ENCODE assay signal across 1 cellular context in the genomic region with DNA sequence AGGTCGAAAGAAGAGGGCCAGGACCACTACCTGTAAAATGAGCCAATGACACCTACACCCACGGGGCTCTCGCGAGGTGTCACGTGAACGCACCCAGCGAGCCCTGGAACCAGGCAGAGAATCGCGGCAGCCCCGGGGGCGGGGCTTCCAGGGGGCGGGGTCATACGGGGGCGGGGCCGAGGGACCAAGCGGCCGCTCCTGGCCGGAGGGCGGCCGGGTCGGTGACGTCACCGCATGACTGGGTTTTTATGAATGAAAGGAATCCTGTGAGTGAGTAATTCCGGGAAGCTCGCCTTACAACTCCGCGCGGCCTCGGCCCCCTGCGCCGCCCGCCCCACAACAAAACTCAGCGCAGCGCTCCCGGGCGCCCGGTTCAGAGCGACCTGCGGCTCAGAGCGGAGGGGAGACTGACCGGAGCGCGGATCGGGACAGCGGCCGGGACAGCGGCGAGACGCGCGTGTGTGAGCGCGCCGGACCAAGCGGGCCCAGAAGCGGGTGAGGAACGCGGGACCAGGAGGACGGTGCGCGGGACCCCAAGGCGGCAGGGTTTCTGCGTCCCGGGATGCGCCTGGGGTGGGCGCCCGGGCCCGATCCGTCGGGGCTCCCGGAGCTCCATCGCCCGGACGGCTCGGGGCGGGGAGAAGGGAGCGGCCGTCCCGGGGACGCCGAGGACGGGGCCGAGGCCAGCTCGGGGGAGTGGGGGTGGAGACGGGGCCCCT.
TF ChIP-seq lines count a peak whose summit lies in the region.

A gene (plus strand): TSS at position 277 of the 719 bp plus-strand sequence. CDS start 11,860 bp downstream, outside the sequence.

TF ChIP-seq in K562, 482 proteins besides CTCF, POLR2A, EP300 and RAD21 (continued from another document and continues in another):
- TF ChIP-seq, protein P1, sequence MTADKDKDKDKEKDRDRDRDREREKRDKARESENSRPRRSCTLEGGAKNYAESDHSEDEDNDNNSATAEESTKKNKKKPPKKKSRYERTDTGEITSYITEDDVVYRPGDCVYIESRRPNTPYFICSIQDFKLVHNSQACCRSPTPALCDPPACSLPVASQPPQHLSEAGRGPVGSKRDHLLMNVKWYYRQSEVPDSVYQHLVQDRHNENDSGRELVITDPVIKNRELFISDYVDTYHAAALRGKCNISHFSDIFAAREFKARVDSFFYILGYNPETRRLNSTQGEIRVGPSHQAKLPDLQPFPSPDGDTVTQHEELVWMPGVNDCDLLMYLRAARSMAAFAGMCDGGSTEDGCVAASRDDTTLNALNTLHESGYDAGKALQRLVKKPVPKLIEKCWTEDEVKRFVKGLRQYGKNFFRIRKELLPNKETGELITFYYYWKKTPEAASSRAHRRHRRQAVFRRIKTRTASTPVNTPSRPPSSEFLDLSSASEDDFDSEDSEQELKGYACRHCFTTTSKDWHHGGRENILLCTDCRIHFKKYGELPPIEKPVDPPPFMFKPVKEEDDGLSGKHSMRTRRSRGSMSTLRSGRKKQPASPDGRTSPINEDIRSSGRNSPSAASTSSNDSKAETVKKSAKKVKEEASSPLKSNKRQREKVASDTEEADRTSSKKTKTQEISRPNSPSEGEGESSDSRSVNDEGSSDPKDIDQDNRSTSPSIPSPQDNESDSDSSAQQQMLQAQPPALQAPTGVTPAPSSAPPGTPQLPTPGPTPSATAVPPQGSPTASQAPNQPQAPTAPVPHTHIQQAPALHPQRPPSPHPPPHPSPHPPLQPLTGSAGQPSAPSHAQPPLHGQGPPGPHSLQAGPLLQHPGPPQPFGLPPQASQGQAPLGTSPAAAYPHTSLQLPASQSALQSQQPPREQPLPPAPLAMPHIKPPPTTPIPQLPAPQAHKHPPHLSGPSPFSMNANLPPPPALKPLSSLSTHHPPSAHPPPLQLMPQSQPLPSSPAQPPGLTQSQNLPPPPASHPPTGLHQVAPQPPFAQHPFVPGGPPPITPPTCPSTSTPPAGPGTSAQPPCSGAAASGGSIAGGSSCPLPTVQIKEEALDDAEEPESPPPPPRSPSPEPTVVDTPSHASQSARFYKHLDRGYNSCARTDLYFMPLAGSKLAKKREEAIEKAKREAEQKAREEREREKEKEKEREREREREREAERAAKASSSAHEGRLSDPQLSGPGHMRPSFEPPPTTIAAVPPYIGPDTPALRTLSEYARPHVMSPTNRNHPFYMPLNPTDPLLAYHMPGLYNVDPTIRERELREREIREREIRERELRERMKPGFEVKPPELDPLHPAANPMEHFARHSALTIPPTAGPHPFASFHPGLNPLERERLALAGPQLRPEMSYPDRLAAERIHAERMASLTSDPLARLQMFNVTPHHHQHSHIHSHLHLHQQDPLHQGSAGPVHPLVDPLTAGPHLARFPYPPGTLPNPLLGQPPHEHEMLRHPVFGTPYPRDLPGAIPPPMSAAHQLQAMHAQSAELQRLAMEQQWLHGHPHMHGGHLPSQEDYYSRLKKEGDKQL (CRISPR knock-in tag; IDR thresholded peaks at IDR 0.05; ENCODE audit: borderline replicate concordance), result no peak
- TF ChIP-seq GTF2A2 (tag; IDR thresholded peaks at IDR 0.05) (no peak), ZNF347 (CRISPR knock-in tag; IDR thresholded peaks at IDR 0.05; ENCODE audit: low read depth) (no peak), NRF1 (conservative IDR thresholded peaks at IDR 0.05 in 1 of 2, IDR thresholded peaks at IDR 0.05 in 1 of 2) (peak; percentile 60; a peak in 3 of 4 replicates), NEUROD1 (IDR thresholded peaks at IDR 0.05; ENCODE audit: borderline replicate concordance, low read depth, low read length, partially characterized antibody) (no peak), SRSF7 (optimal IDR thresholded peaks at IDR 0.05; ENCODE audit: low read depth, low read length) (no peak), ZNF143 (CRISPR knock-in tag; IDR thresholded peaks at IDR 0.05) (no peak), HMG20A (CRISPR knock-in tag; conservative IDR thresholded peaks at IDR 0.05) (no peak), MAFF (IDR thresholded peaks at IDR 0.05; ENCODE audit: low read length) (peak; percentile 30; the same call in 1 of the 2 replicates), NR2C1 (IDR thresholded peaks at IDR 0.05) (no peak), NR2C1 (tag; IDR thresholded peaks at IDR 0.05) (no peak), SUPT5H (IDR thresholded peaks at IDR 0.05) (peak; percentile 78), ATF7 (IDR thresholded peaks at IDR 0.05) (peak; percentile 96), FOXM1 (IDR thresholded peaks at IDR 0.05; ENCODE audit: low read depth) (no peak), FOXM1 (CRISPR knock-in tag; IDR thresholded peaks at IDR 0.05; ENCODE audit: low read depth) (peak; percentile 75; the same call in 1 of the 2 replicates), MAZ (CRISPR knock-in tag; conservative IDR thresholded peaks at IDR 0.05 in 1 of 2, IDR thresholded peaks at IDR 0.05 in 1 of 2) (peak; percentile 71 to 84; a peak in 3 of 4 replicates), ESRRA (IDR thresholded peaks at IDR 0.05; ENCODE audit: borderline replicate concordance, low read depth) (no peak), TGIF2 (CRISPR knock-in tag; IDR thresholded peaks at IDR 0.05) (no peak), LCOR (CRISPR knock-in tag; IDR thresholded peaks at IDR 0.05) (no peak), ZNF830 (CRISPR knock-in tag; IDR thresholded peaks at IDR 0.05) (no peak), HNRNPLL (IDR thresholded peaks at IDR 0.05; ENCODE audit: low read depth, low read length, poor library complexity, severe bottlenecking) (no peak), PHF8 (IDR thresholded peaks at IDR 0.05; ENCODE audit: borderline replicate concordance, low read length) (peak; percentile 65; the same call in 1 of the 2 replicates)
- TF ChIP-seq, protein P2, sequence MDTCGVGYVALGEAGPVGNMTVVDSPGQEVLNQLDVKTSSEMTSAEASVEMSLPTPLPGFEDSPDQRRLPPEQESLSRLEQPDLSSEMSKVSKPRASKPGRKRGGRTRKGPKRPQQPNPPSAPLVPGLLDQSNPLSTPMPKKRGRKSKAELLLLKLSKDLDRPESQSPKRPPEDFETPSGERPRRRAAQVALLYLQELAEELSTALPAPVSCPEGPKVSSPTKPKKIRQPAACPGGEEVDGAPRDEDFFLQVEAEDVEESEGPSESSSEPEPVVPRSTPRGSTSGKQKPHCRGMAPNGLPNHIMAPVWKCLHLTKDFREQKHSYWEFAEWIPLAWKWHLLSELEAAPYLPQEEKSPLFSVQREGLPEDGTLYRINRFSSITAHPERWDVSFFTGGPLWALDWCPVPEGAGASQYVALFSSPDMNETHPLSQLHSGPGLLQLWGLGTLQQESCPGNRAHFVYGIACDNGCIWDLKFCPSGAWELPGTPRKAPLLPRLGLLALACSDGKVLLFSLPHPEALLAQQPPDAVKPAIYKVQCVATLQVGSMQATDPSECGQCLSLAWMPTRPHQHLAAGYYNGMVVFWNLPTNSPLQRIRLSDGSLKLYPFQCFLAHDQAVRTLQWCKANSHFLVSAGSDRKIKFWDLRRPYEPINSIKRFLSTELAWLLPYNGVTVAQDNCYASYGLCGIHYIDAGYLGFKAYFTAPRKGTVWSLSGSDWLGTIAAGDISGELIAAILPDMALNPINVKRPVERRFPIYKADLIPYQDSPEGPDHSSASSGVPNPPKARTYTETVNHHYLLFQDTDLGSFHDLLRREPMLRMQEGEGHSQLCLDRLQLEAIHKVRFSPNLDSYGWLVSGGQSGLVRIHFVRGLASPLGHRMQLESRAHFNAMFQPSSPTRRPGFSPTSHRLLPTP (IDR thresholded peaks at IDR 0.05; ENCODE audit: borderline replicate concordance, extremely low read depth, insufficient read length), result no peak
- TF ChIP-seq, protein P3, sequence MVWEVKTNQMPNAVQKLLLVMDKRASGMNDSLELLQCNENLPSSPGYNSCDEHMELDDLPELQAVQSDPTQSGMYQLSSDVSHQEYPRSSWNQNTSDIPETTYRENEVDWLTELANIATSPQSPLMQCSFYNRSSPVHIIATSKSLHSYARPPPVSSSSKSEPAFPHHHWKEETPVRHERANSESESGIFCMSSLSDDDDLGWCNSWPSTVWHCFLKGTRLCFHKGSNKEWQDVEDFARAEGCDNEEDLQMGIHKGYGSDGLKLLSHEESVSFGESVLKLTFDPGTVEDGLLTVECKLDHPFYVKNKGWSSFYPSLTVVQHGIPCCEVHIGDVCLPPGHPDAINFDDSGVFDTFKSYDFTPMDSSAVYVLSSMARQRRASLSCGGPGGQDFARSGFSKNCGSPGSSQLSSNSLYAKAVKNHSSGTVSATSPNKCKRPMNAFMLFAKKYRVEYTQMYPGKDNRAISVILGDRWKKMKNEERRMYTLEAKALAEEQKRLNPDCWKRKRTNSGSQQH (CRISPR knock-in tag; IDR thresholded peaks at IDR 0.05), result no peak
- TF ChIP-seq, protein P4, sequence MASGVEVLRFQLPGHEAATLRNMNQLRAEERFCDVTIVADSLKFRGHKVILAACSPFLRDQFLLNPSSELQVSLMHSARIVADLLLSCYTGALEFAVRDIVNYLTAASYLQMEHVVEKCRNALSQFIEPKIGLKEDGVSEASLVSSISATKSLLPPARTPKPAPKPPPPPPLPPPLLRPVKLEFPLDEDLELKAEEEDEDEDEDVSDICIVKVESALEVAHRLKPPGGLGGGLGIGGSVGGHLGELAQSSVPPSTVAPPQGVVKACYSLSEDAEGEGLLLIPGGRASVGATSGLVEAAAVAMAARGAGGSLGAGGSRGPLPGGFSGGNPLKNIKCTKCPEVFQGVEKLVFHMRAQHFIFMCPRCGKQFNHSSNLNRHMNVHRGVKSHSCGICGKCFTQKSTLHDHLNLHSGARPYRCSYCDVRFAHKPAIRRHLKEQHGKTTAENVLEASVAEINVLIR (CRISPR knock-in tag; IDR thresholded peaks at IDR 0.05), result no peak
- TF ChIP-seq, protein P5, sequence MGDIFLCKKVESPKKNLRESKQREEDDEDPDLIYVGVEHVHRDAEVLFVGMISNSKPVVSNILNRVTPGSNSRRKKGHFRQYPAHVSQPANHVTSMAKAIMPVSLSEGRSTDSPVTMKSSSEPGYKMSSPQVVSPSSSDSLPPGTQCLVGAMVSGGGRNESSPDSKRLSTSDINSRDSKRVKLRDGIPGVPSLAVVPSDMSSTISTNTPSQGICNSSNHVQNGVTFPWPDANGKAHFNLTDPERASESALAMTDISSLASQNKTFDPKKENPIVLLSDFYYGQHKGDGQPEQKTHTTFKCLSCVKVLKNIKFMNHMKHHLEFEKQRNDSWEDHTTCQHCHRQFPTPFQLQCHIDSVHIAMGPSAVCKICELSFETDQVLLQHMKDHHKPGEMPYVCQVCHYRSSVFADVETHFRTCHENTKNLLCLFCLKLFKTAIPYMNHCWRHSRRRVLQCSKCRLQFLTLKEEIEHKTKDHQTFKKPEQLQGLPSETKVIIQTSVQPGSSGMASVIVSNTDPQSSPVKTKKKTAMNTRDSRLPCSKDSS (IDR thresholded peaks at IDR 0.05; ENCODE audit: low read depth, partially characterized antibody), result no peak
- TF ChIP-seq, protein P6, sequence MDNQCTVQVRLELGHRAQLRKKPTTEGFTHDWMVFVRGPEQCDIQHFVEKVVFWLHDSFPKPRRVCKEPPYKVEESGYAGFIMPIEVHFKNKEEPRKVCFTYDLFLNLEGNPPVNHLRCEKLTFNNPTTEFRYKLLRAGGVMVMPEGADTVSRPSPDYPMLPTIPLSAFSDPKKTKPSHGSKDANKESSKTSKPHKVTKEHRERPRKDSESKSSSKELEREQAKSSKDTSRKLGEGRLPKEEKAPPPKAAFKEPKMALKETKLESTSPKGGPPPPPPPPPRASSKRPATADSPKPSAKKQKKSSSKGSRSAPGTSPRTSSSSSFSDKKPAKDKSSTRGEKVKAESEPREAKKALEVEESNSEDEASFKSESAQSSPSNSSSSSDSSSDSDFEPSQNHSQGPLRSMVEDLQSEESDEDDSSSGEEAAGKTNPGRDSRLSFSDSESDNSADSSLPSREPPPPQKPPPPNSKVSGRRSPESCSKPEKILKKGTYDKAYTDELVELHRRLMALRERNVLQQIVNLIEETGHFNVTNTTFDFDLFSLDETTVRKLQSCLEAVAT (IDR thresholded peaks at IDR 0.05), result 0 out of 4 replicates have a peak, but pooled peaks of 1 of the 2 experiments have one; percentile 36
- TF ChIP-seq, protein P7, sequence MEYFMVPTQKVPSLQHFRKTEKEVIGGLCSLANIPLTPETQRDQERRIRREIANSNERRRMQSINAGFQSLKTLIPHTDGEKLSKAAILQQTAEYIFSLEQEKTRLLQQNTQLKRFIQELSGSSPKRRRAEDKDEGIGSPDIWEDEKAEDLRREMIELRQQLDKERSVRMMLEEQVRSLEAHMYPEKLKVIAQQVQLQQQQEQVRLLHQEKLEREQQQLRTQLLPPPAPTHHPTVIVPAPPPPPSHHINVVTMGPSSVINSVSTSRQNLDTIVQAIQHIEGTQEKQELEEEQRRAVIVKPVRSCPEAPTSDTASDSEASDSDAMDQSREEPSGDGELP (CRISPR knock-in tag; IDR thresholded peaks at IDR 0.05; ENCODE audit: borderline replicate concordance), result 0 out of 2 replicates have a peak, but pooled peaks have one; percentile 22
- TF ChIP-seq, protein P8, sequence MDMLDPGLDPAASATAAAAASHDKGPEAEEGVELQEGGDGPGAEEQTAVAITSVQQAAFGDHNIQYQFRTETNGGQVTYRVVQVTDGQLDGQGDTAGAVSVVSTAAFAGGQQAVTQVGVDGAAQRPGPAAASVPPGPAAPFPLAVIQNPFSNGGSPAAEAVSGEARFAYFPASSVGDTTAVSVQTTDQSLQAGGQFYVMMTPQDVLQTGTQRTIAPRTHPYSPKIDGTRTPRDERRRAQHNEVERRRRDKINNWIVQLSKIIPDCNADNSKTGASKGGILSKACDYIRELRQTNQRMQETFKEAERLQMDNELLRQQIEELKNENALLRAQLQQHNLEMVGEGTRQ (CRISPR knock-in tag; IDR thresholded peaks at IDR 0.05), result peak; percentile 83
- TF ChIP-seq, protein P9, sequence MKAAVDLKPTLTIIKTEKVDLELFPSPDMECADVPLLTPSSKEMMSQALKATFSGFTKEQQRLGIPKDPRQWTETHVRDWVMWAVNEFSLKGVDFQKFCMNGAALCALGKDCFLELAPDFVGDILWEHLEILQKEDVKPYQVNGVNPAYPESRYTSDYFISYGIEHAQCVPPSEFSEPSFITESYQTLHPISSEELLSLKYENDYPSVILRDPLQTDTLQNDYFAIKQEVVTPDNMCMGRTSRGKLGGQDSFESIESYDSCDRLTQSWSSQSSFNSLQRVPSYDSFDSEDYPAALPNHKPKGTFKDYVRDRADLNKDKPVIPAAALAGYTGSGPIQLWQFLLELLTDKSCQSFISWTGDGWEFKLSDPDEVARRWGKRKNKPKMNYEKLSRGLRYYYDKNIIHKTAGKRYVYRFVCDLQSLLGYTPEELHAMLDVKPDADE (conservative IDR thresholded peaks at IDR 0.05; ENCODE audit: control insufficient read depth, low read depth, low read length), result no peak
- TF ChIP-seq, protein P10, sequence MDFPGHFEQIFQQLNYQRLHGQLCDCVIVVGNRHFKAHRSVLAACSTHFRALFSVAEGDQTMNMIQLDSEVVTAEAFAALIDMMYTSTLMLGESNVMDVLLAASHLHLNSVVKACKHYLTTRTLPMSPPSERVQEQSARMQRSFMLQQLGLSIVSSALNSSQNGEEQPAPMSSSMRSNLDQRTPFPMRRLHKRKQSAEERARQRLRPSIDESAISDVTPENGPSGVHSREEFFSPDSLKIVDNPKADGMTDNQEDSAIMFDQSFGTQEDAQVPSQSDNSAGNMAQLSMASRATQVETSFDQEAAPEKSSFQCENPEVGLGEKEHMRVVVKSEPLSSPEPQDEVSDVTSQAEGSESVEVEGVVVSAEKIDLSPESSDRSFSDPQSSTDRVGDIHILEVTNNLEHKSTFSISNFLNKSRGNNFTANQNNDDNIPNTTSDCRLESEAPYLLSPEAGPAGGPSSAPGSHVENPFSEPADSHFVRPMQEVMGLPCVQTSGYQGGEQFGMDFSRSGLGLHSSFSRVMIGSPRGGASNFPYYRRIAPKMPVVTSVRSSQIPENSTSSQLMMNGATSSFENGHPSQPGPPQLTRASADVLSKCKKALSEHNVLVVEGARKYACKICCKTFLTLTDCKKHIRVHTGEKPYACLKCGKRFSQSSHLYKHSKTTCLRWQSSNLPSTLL (IDR thresholded peaks at IDR 0.05), result no peak
